In genomic region chr20:35329435-35330139, GRCh38 we compare ENCODE assay signal across 9 cellular contexts. TPM values are rescaled to one million over a fixed set of nuclear protein-coding genes. Genes with fewer than 3 reads are reported as not detected.
DNase-seq lines count a peak whose midpoint lies in the region; ATAC-seq and TF ChIP-seq lines count a peak whose summit lies in the region.
"Had no signal": no experiment of that assay in that cellular context is flagged by ENCODE, and none has a peak within 500 bp of the region (broad histone marks: within the 10 kb centered on the region; RNA-seq: fewer than 3 reads in every experiment).

No MANE protein-coding gene starts in this region.

- H3K4me1 ChIP-seq in DND-41 (ENCODE audit: insufficient read depth, low read length) (no peaks in the 10 kb centered on the region), sigmoid colon (peaks cover 0 to 65% (median 54%) of the 10 kb centered on the region in 4 donors)

- H3K79me2 ChIP-seq in DND-41 (ENCODE audit: insufficient read depth, low read length) (no peaks in the 10 kb centered on the region), SU-DHL-6 (ENCODE audit: insufficient read depth, low read length) (no peaks in the 10 kb centered on the region)

- no peak overlapping the region for H3K27ac ChIP-seq in DND-41 (ENCODE audit: low read length)
- H3K27ac ChIP-seq in SU-DHL-6 (ENCODE audit: low read depth, low read length) = no peak overlapping the region
- no peak overlapping the region for H3K27ac ChIP-seq in sigmoid colon

- DNase-seq in DND-41 (peak; percentile 63), HUDEP-2 (lab: John Stamatoyannopoulos, UW; ENCODE audit: unreplicated experiment in 76 of 76) (peak in 60 of 76 experiments; percentile 8 to 78 (median 45)), retinal pigment epithelial cell (ENCODE audit: low read depth) (no peak), sigmoid colon (no peak), amygdala (lab: John Stamatoyannopoulos, UW) (no peak)
- DNase-seq in effector CD4-positive, alpha-beta T cell = peak; percentile 4

- peaks cover 7% of the 10 kb centered on the region; the same call in 1 of the 2 replicates for H3K36me3 ChIP-seq in DND-41 (ENCODE audit: insufficient read depth, low read length)
- no peaks in the 10 kb centered on the region for H3K36me3 ChIP-seq in SU-DHL-6 (ENCODE audit: low read length)
- H3K36me3 ChIP-seq in sigmoid colon = no peaks in the 10 kb centered on the region

- TF ChIP-seq POLR2A in sigmoid colon (IDR thresholded peaks at IDR 0.05) = no peak

- H3K4me3 ChIP-seq in DND-41 (ENCODE audit: low read depth in 1 of 2, low read length in 2 of 2) = no peak overlapping the region
- H3K4me3 ChIP-seq in SU-DHL-6 (ENCODE audit: insufficient read depth, low read length, poor library complexity, severe bottlenecking) = no peak overlapping the region
- no peak overlapping the region for H3K4me3 ChIP-seq in retinal pigment epithelial cell (ENCODE audit: low read length)
- no peak overlapping the region for H3K4me3 ChIP-seq in sigmoid colon

- no peaks in the 10 kb centered on the region for H4K20me1 ChIP-seq in DND-41 (ENCODE audit: insufficient read depth, low read length)
- H4K20me1 ChIP-seq in SU-DHL-6 (ENCODE audit: low read depth, low read length) = no peaks in the 10 kb centered on the region

- H3K9me3 ChIP-seq in DND-41 (ENCODE audit: insufficient read depth, low read length, severe bottlenecking) (no peaks in the 10 kb centered on the region), SU-DHL-6 (ENCODE audit: insufficient read depth, low read length) (no peaks in the 10 kb centered on the region), sigmoid colon (no peaks in the 10 kb centered on the region)

- no peaks in the 10 kb centered on the region for H3F3A ChIP-seq in SU-DHL-6 (ENCODE audit: insufficient read depth)

- intact Hi-C loops in sigmoid colon (cut with DNase I) = no loop called here

- TF ChIP-seq CTCF in DND-41 (IDR thresholded peaks at IDR 0.05; ENCODE audit: borderline replicate concordance, extremely low read depth, low read length, poor library complexity, severe bottlenecking) = peak; percentile 76
- peak; percentile 76 for TF ChIP-seq CTCF in SU-DHL-6 (IDR thresholded peaks at IDR 0.05; ENCODE audit: insufficient read depth, low read length, poor library complexity, severe bottlenecking)
- TF ChIP-seq CTCF in retinal pigment epithelial cell (conservative IDR thresholded peaks at IDR 0.05; ENCODE audit: low read depth, low read length) = peak; percentile 81
- TF ChIP-seq CTCF in sigmoid colon (IDR thresholded peaks at IDR 0.05) = peak in 1 of 4 experiments; percentile 10

- H3K4me2 ChIP-seq in DND-41 (ENCODE audit: insufficient read depth, low read length) = no peak overlapping the region
- no peak overlapping the region for H3K4me2 ChIP-seq in SU-DHL-6 (ENCODE audit: low read depth, low read length, poor library complexity, severe bottlenecking)

- peak; percentile 96 for ATAC-seq in DND-41 (ENCODE audit: insufficient read depth, low read depth)
- no peak for ATAC-seq in HG03025 (IDR thresholded peaks at IDR 0.05; ENCODE audit: low FRiP score, unreplicated experiment)

- 71 to 80% methylated on average over 4 of the region's 4 CpGs for WGBS in sigmoid colon, 2 donors

- H2AFZ ChIP-seq in DND-41 (ENCODE audit: low read depth, low read length) (no peak overlapping the region), SU-DHL-6 (ENCODE audit: low read depth, low read length, severe bottlenecking) (no peak overlapping the region)

- H3K27me3 ChIP-seq in DND-41 (ENCODE audit: insufficient read depth, low read length, poor library complexity) = no peaks in the 10 kb centered on the region
- H3K27me3 ChIP-seq in SU-DHL-6 (ENCODE audit: low read length) = no peaks in the 10 kb centered on the region
- H3K27me3 ChIP-seq in sigmoid colon = no peaks in the 10 kb centered on the region

- H3K9me2 ChIP-seq in SU-DHL-6 (replicated peaks; ENCODE audit: insufficient read depth, low read length) = no peaks in the 10 kb centered on the region

- TF ChIP-seq EP300 in sigmoid colon (IDR thresholded peaks at IDR 0.05) = no peak

- H3K9ac ChIP-seq in DND-41 (ENCODE audit: low read depth, low read length) (no peak overlapping the region), SU-DHL-6 (ENCODE audit: low read length) (no peak overlapping the region)

RNA-seq across cellular contexts. Expression of gene FAM83C, which starts 37.4 kb away (rescaled TPM):
- total RNA-seq in sigmoid colon = not detected
- polyA plus RNA-seq in sigmoid colon = under 1 TPM in 2 of 3 donors, not detected in 1; under 0.01 to 0.03 TPM
- total RNA-seq: T-helper 2 cell treated with Interferon-gamma antibody and Interleukin-4, amounts not matched to agents 100 ng/mL and 5 ng/mL, for 36 hours had no signal

RNA-seq across cellular contexts. Expression of gene EIF6, which starts 45.0 kb away (rescaled TPM):
- 10 to 100 TPM; 61.9 to 71.3 (median 66.1) TPM for total RNA-seq in sigmoid colon
- 100 to 1,000 TPM; 202 to 289 (median 228) TPM for polyA plus RNA-seq in sigmoid colon

RNA-seq across cellular contexts. Expression of gene MMP24OS, which starts 51.7 kb away (rescaled TPM):
- total RNA-seq in sigmoid colon = 10 to 100 TPM; 23.2 to 39.8 (median 29.4) TPM
- 100 to 1,000 TPM in 1 of 3 donors, 10 to 100 TPM in 2; 44.0 to 115 (median 97.3) TPM for polyA plus RNA-seq in sigmoid colon

Comparison
In these comparisons a context has a peak if more than half of its experiments do, and no peak if none do; other contexts are left out.
1. DNase-seq: peak in DND-41 (single experiment), HUDEP-2 (60 of 76) and effector CD4-positive, alpha-beta T cell (single experiment); none in retinal pigment epithelial cell (single experiment), sigmoid colon (single experiment) and amygdala (0 of 56).